Comparison of ENCODE assay signal across 9 cellular contexts in genomic region chr11:124214027-124214426, GRCh38. TPM values are rescaled to one million over a fixed set of nuclear protein-coding genes. Genes with fewer than 3 reads are reported as not detected.
"Had no signal": no experiment of that assay in that cellular context is flagged by ENCODE, and none has a peak within 500 bp of the region (broad histone marks: within the 10 kb centered on the region; RNA-seq: fewer than 3 reads in every experiment).

No MANE protein-coding gene starts in this region.

- H3K4me3 ChIP-seq: GM12878 had no signal

- FAIRE-seq: G401.6, GM12878, GM12891, GM12892, GM18507, GM19239 had no signal

- ATAC-seq: GM12878 had no signal

- DNase-seq: GDM1, GF-D8 had no signal

RNA-seq across cellular contexts. Expression of gene OR8G1, which starts 26.9 kb away (rescaled TPM):
- total RNA-seq: G401, GM12878 had no signal
- polyA plus RNA-seq: GM12878 had no signal

RNA-seq across cellular contexts. Expression of gene OR10D3, which starts 30.9 kb away (rescaled TPM):
- total RNA-seq: G401, GM12878 had no signal
- polyA plus RNA-seq: GM12878 had no signal

RNA-seq across cellular contexts. Expression of gene OR8G5, which starts 42.1 kb away (rescaled TPM):
- total RNA-seq: G401, GM12878 had no signal
- polyA plus RNA-seq: GM12878 had no signal
